ENCODE assay signal across 8 cellular contexts in the genomic region with DNA sequence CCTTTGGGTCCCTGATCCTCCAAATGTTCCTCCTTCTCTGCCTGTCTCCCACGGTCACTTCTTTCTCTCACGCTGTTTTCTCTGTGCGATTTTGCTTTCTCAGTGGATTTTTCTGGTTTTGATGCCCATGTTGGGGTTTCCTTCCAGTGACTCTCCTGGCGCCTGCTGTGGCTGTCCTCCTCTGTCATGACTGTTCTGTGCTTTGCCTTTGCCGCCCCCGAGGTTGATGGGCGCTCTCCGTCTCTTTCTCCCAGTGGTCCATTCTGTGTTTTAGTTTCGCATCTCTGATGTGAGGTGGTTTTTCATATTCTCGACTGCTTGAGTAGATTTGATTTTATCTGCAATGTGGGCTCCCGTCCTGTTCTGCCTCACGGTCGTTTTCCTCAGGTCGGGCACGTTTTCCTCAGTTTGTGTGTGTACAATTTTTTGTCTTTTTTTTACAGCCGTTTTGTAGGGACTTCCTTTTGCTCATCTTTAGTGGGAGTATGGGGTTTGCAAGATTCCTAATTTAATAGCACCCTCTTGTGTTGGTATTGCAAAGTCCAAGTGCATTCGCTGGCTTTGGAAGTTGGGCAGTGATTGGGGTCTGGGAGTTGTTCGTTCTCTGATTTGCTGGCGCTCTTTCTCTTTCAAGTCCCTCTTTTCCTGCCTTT.
DNase-seq lines count a peak whose midpoint lies in the region; ATAC-seq and TF ChIP-seq lines count a peak whose summit lies in the region.

No MANE protein-coding gene starts in this region.

- TF ChIP-seq POLR2A in testis (IDR thresholded peaks at IDR 0.05) = no peak

- intact Hi-C loops in left lung (cut with DNase I) (loop anchor here in 1 of 2 donors (2.0 kb wide), 1 partner anchor 177 kb away; no protein-coding TSS in a partner anchor), testis (cut with DNase I; ENCODE audit: low total_unique reads) (loop anchor here (2.0 to 10.0 kb wide), 2 partner anchors 177 to 253 kb away; no protein-coding TSS in a partner anchor)

- H3K36me3 ChIP-seq in left lung (no peaks in the 10 kb centered on the region), testis (ENCODE audit: low read depth, missing control alignments) (no peaks in the 10 kb centered on the region)

- peak; percentile 52 to 79 for TF ChIP-seq CTCF in left lung (IDR thresholded peaks at IDR 0.05)
- peak; percentile 68 to 73 (median 72) for TF ChIP-seq CTCF in testis (IDR thresholded peaks at IDR 0.05)

- H3K27ac ChIP-seq in left lung (no peak overlapping the region), testis (peak overlapping the region in 1 of 2 donors; percentile 24)

- H3K9me3 ChIP-seq in left lung = no peaks in the 10 kb centered on the region
- H3K9me3 ChIP-seq in testis = no peaks in the 10 kb centered on the region

- H3K4me1 ChIP-seq in left lung (peaks cover 0 to 21% of the 10 kb centered on the region in 2 donors), testis (peaks cover 16% of the 10 kb centered on the region)

- H3K4me3 ChIP-seq in left lung (no peak overlapping the region), testis (no peak overlapping the region)

- DNase-seq in activated T-cell treated with anti-CD3 and anti-CD28 coated beads for 24 hours (ENCODE audit: low read depth) (peak; percentile 4), activated T-cell treated with anti-CD3 and anti-CD28 coated beads for 4 hours (no peak), RPMI7951 (ENCODE audit: low read depth) (peak; percentile 59), dermis blood vessel endothelial cell (peak; percentile 77), left lung (no peak), testis (no peak)

- ATAC-seq in HG03432 (IDR thresholded peaks at IDR 0.05; ENCODE audit: unreplicated experiment) (peak; percentile 81), left lung (peak; percentile 86), GM18502 (IDR thresholded peaks at IDR 0.05; ENCODE audit: poor library complexity, unreplicated experiment) (no peak)

- WGBS in testis, 2 donors = 44 to 49% methylated on average over 19 of the region's 19 CpGs

- H3K27me3 ChIP-seq in left lung (no peaks in the 10 kb centered on the region), testis (no peaks in the 10 kb centered on the region)

Comparison
In these comparisons a context has a peak if more than half of its experiments do, and no peak if none do; other contexts are left out.
1. DNase-seq: peak in activated T-cell treated with anti-CD3 and anti-CD28 coated beads for 24 hours (single experiment), RPMI7951 (single experiment) and dermis blood vessel endothelial cell (single experiment); none in activated T-cell treated with anti-CD3 and anti-CD28 coated beads for 4 hours (single experiment), left lung (0 of 2) and testis (single experiment).